In genomic region chr1:246587606-246588005, GRCh38 we compare ENCODE assay signal across 10 cellular contexts. TPM values are rescaled to one million over a fixed set of nuclear protein-coding genes. Genes with fewer than 3 reads are reported as not detected.
DNase-seq lines count a peak whose midpoint lies in the region; ATAC-seq and TF ChIP-seq lines count a peak whose summit lies in the region.
"Had no signal": no experiment of that assay in that cellular context is flagged by ENCODE, and none has a peak within 500 bp of the region (broad histone marks: within the 10 kb centered on the region; RNA-seq: fewer than 3 reads in every experiment).

No MANE protein-coding gene starts in this region.

- no peaks in the 10 kb centered on the region for H3K27me3 Mint-ChIP-seq in T-helper 17 cell
- H3K27me3 Mint-ChIP-seq: activated CD4-positive, alpha-beta T cell treated with anti-CD3 and anti-CD28 coated beads, Interleukin-2, amount 10 ng/mL, durations not matched to agents 7 days and 5 days had no signal

- no peaks in the 10 kb centered on the region for H3K27me3 ChIP-seq in skeletal muscle satellite cell (ENCODE audit: control insufficient read depth, insufficient read depth, low read length)

- peaks cover 30% of the 10 kb centered on the region for H3K4me1 ChIP-seq in skeletal muscle satellite cell (ENCODE audit: control insufficient read depth, insufficient read depth, low read length)

- peak overlapping the region; percentile 65 for H3K4me2 ChIP-seq in skeletal muscle satellite cell (ENCODE audit: low read length)

- H3K4me3 ChIP-seq in fibroblast of villous mesenchyme (ENCODE audit: low read depth, low read length) (no peak overlapping the region), skeletal muscle satellite cell (ENCODE audit: low read length) (peak overlapping the region; percentile 31)

- H3K4me3 Mint-ChIP-seq in T-helper 17 cell = peak overlapping the region; percentile 39
- H3K4me3 Mint-ChIP-seq: activated CD4-positive, alpha-beta T cell treated with anti-CD3 and anti-CD28 coated beads, Interleukin-2, amount 10 ng/mL, durations not matched to agents 7 days and 5 days had no signal

- H3K36me3 Mint-ChIP-seq in T-helper 17 cell (ENCODE audit: low read depth) = peaks cover 7% of the 10 kb centered on the region

- H3K4me1 Mint-ChIP-seq in T-helper 17 cell = peaks cover 40% of the 10 kb centered on the region

- H3K9me3 ChIP-seq in T-helper 17 cell (ENCODE audit: control insufficient read depth, low read length, poor library complexity, severe bottlenecking) (no peaks in the 10 kb centered on the region), skeletal muscle satellite cell (replicated peaks; ENCODE audit: low read length) (no peaks in the 10 kb centered on the region)

- DNase-seq in HCEC 1CT (peak; percentile 69), T-helper 17 cell (no peak), fibroblast of villous mesenchyme (ENCODE audit: low read depth) (peak; percentile 76), anterior cingulate cortex (lab: John Stamatoyannopoulos, UW) (no peak), amygdala (lab: John Stamatoyannopoulos, UW) (no peak), T1000 (lab: John Stamatoyannopoulos, UW) (no peak)
- DNase-seq in stimulated activated naive CD4-positive, alpha-beta T cell (lab: John Stamatoyannopoulos, UW) = no peak
- DNase-seq: activated CD4-positive, alpha-beta T cell treated with anti-CD3 and anti-CD28 coated beads, Interleukin-2, amount 10 ng/mL, durations not matched to agents 7 days and 5 days; NCI-H526 treated with DMSO at 0.1 percent for 48 hours had no signal

- ATAC-seq in T-helper 17 cell = no peak

- H3K9ac ChIP-seq in skeletal muscle satellite cell (ENCODE audit: low read depth, low read length) = peak overlapping the region; percentile 73

- no peak for TF ChIP-seq CTCF in fibroblast of villous mesenchyme (IDR thresholded peaks at IDR 0.05; ENCODE audit: insufficient read depth, low read depth, low read length)

- no peak overlapping the region for H3K27ac Mint-ChIP-seq in T-helper 17 cell
- H3K27ac Mint-ChIP-seq: activated CD4-positive, alpha-beta T cell treated with anti-CD3 and anti-CD28 coated beads, Interleukin-2, amount 10 ng/mL, durations not matched to agents 7 days and 5 days had no signal

- H3K36me3 ChIP-seq in skeletal muscle satellite cell (ENCODE audit: insufficient read depth, low read length) = peaks cover 15% of the 10 kb centered on the region

RNA-seq across cellular contexts. Expression of gene CNST, which starts 21.4 kb away (rescaled TPM):
- total RNA-seq in T-helper 17 cell = 10 to 100 TPM; 70.8 to 94.0 TPM
- total RNA-seq in fibroblast of villous mesenchyme = 27.7 and 44.0 TPM in 2 replicates
- total RNA-seq in skeletal muscle satellite cell (2012; rRNA removed) = 14.2 and 15.1 TPM in 2 replicates

RNA-seq across cellular contexts. Expression of gene TFB2M, which starts 21.5 kb away (rescaled TPM):
- total RNA-seq in T-helper 17 cell = 10 to 100 TPM in 1 of 2 donors, 1 to 10 TPM in 1; 6.7 to 10.2 TPM
- 24.8 and 29.4 TPM in 2 replicates for total RNA-seq in fibroblast of villous mesenchyme
- total RNA-seq in skeletal muscle satellite cell (2012; rRNA removed) = 29.5 and 34.2 TPM in 2 replicates

Comparison
In these comparisons a context has a peak if more than half of its experiments do, and no peak if none do; other contexts are left out.
1. DNase-seq: peak in HCEC 1CT (single experiment) and fibroblast of villous mesenchyme (single experiment); none in T-helper 17 cell (0 of 3), anterior cingulate cortex (0 of 58), stimulated activated naive CD4-positive, alpha-beta T cell (0 of 6), amygdala (0 of 56) and T1000 (single experiment).